Comparison of ENCODE assay signal across 1 cellular context in genomic region chr19:6723108-6723618, GRCh38.
TF ChIP-seq lines count a peak whose summit lies in the region.

No MANE protein-coding gene starts in this region.

TF ChIP-seq in HepG2, 621 proteins besides CTCF, POLR2A, EP300 and RAD21 (continued from another document and continues in another):
- TF ChIP-seq ARID5B (CRISPR knock-in tag; IDR thresholded peaks at IDR 0.05): peak; percentile 76
- no peak for TF ChIP-seq ZNF407 (CRISPR knock-in tag; IDR thresholded peaks at IDR 0.05; ENCODE audit: not compliant biosample characterization)
- no peak for TF ChIP-seq ATF3 (CRISPR knock-in tag; IDR thresholded peaks at IDR 0.05)
- TF ChIP-seq BCL6 (CRISPR knock-in tag; IDR thresholded peaks at IDR 0.05): peak; percentile 94
- peak; percentile 66 for TF ChIP-seq ZNF503 (CRISPR knock-in tag; IDR thresholded peaks at IDR 0.05)
- no peak for TF ChIP-seq MED13 (CRISPR knock-in tag; IDR thresholded peaks at IDR 0.05)
- peak; percentile 77; the same call in 1 of the 2 replicates for TF ChIP-seq TARDBP (CRISPR knock-in tag; IDR thresholded peaks at IDR 0.05)
- no peak for TF ChIP-seq ZNF629 (CRISPR knock-in tag; conservative IDR thresholded peaks at IDR 0.05)
- peak; percentile 73; the same call in 1 of the 3 replicates for TF ChIP-seq MXI1 (IDR thresholded peaks at IDR 0.05; ENCODE audit: borderline replicate concordance, low read depth, low read length)
- TF ChIP-seq DRAP1 (CRISPR knock-in tag; IDR thresholded peaks at IDR 0.05): peak; percentile 56; the same call in 1 of the 2 replicates
- TF ChIP-seq CENPBD1 (CRISPR knock-in tag; IDR thresholded peaks at IDR 0.05; ENCODE audit: borderline replicate concordance, low read depth): no peak
- peak; percentile 94 for TF ChIP-seq ERF (CRISPR knock-in tag; IDR thresholded peaks at IDR 0.05)
- TF ChIP-seq ZNF207 (IDR thresholded peaks at IDR 0.05; ENCODE audit: borderline replicate concordance): no peak
- no peak for TF ChIP-seq CBX2 (IDR thresholded peaks at IDR 0.05; ENCODE audit: low read depth, low read length)
- TF ChIP-seq CBX2 (CRISPR knock-in tag; IDR thresholded peaks at IDR 0.05; ENCODE audit: low read depth): no peak
- no peak for TF ChIP-seq PITX1 (CRISPR knock-in tag; IDR thresholded peaks at IDR 0.05)
- TF ChIP-seq ZNF292 (CRISPR knock-in tag; IDR thresholded peaks at IDR 0.05; ENCODE audit: borderline replicate concordance, low read depth): peak; percentile 61
- no peak for TF ChIP-seq ATF7-NPFF (CRISPR knock-in tag; IDR thresholded peaks at IDR 0.05; ENCODE audit: low read depth)
- TF ChIP-seq SRSF4 (IDR thresholded peaks at IDR 0.05; ENCODE audit: low read depth, low read length, poor library complexity, severe bottlenecking): no peak
- peak; percentile 75 for TF ChIP-seq KAT8 (CRISPR knock-in tag; IDR thresholded peaks at IDR 0.05)
- TF ChIP-seq NFE2 (CRISPR knock-in tag; IDR thresholded peaks at IDR 0.05): no peak
- no peak for TF ChIP-seq RBM22 (optimal IDR thresholded peaks at IDR 0.05; ENCODE audit: low read length)
- no peak; the same call in 1 of the 2 replicates for TF ChIP-seq NFYC (CRISPR knock-in tag; IDR thresholded peaks at IDR 0.05)
- TF ChIP-seq SNAPC4 (CRISPR knock-in tag; IDR thresholded peaks at IDR 0.05): no peak
- no peak for TF ChIP-seq ZNF589 (CRISPR knock-in tag; conservative IDR thresholded peaks at IDR 0.05)
- TF ChIP-seq ZNF510 (CRISPR knock-in tag; IDR thresholded peaks at IDR 0.05; ENCODE audit: low read depth): 0 out of 2 replicates have a peak, but pooled peaks have one; percentile 51
- TF ChIP-seq MEIS2 (CRISPR knock-in tag; IDR thresholded peaks at IDR 0.05): no peak
- TF ChIP-seq ZFX (CRISPR knock-in tag; IDR thresholded peaks at IDR 0.05; ENCODE audit: low read depth): 0 out of 2 replicates have a peak, but pooled peaks have one; percentile 29
- TF ChIP-seq FOXP4 (CRISPR knock-in tag; IDR thresholded peaks at IDR 0.05): peak; percentile 71; the same call in 1 of the 2 replicates
- peak; percentile 68; the same call in 1 of the 2 replicates for TF ChIP-seq ZMYM2 (CRISPR knock-in tag; IDR thresholded peaks at IDR 0.05)
- TF ChIP-seq CHD4 (IDR thresholded peaks at IDR 0.05; ENCODE audit: borderline replicate concordance, low read length): no peak
- TF ChIP-seq ZBTB14 (CRISPR knock-in tag; IDR thresholded peaks at IDR 0.05): no peak
- peak; percentile 89 for TF ChIP-seq SP5 (CRISPR knock-in tag; IDR thresholded peaks at IDR 0.05; ENCODE audit: borderline replicate concordance, low read depth)
- peak; percentile 71 for TF ChIP-seq CREM (IDR thresholded peaks at IDR 0.05)
- no peak for TF ChIP-seq CREM (CRISPR knock-in tag; IDR thresholded peaks at IDR 0.05)
